Comparison of ENCODE assay signal across 1 cellular context in genomic region chr1:43321331-43321891, GRCh38.
TF ChIP-seq lines count a peak whose summit lies in the region.

No MANE protein-coding gene starts in this region.

TF ChIP-seq in HepG2, 621 proteins besides CTCF, POLR2A, EP300 and RAD21:
- no peak for TF ChIP-seq ZBTB20 (CRISPR knock-in tag; IDR thresholded peaks at IDR 0.05; ENCODE audit: borderline replicate concordance, low read depth)
- TF ChIP-seq PATZ1 (CRISPR knock-in tag; IDR thresholded peaks at IDR 0.05): peak; percentile 20; the same call in 1 of the 2 replicates
- peak; percentile 66; the same call in 1 of the 2 replicates for TF ChIP-seq TCF7 (IDR thresholded peaks at IDR 0.05; ENCODE audit: low read depth)
- TF ChIP-seq MXI1 (IDR thresholded peaks at IDR 0.05; ENCODE audit: borderline replicate concordance, low read depth, low read length): peak; percentile 18; the same call in 1 of the 3 replicates
- TF ChIP-seq E2F1 (CRISPR knock-in tag; IDR thresholded peaks at IDR 0.05): no peak
- TF ChIP-seq RXRA (CRISPR knock-in tag; IDR thresholded peaks at IDR 0.05): peak; percentile 50; the same call in 1 of the 2 replicates
- TF ChIP-seq NR2F6 (IDR thresholded peaks at IDR 0.05): peak; percentile 59; the same call in 1 of the 2 replicates
- peak; percentile 72; the same call in 1 of the 2 replicates for TF ChIP-seq NR2F6 (CRISPR knock-in tag; IDR thresholded peaks at IDR 0.05)
- TF ChIP-seq MYC (CRISPR knock-in tag; IDR thresholded peaks at IDR 0.05; ENCODE audit: borderline replicate concordance): 0 out of 2 replicates have a peak, but pooled peaks have one; percentile 20
- peak; percentile 78 for TF ChIP-seq CREB1 (IDR thresholded peaks at IDR 0.05)
- 0 out of 2 replicates have a peak, but pooled peaks have one; percentile 37 for TF ChIP-seq CREB1 (CRISPR knock-in tag; IDR thresholded peaks at IDR 0.05)
- TF ChIP-seq NR2F2 (IDR thresholded peaks at IDR 0.05; ENCODE audit: borderline replicate concordance, low read depth): 0 out of 2 replicates have a peak, but pooled peaks have one; percentile 49
- TF ChIP-seq NR2F1 (CRISPR knock-in tag; IDR thresholded peaks at IDR 0.05): peak; percentile 79 to 94
- 0 out of 2 replicates have a peak, but pooled peaks have one; percentile 15 for TF ChIP-seq BHLHE40 (IDR thresholded peaks at IDR 0.05; ENCODE audit: low read length)
- no peak for TF ChIP-seq HOXD1 (CRISPR knock-in tag; IDR thresholded peaks at IDR 0.05)
- TF ChIP-seq ZBTB39 (CRISPR knock-in tag; IDR thresholded peaks at IDR 0.05): no peak
- peak; percentile 42; the same call in 1 of the 2 replicates for TF ChIP-seq ZNF687 (CRISPR knock-in tag; IDR thresholded peaks at IDR 0.05)
- no peak for TF ChIP-seq USF2 (IDR thresholded peaks at IDR 0.05; ENCODE audit: low read depth, low read length)
- no peak for TF ChIP-seq USF2 (CRISPR knock-in tag; IDR thresholded peaks at IDR 0.05; ENCODE audit: borderline replicate concordance)
- peak; percentile 29 for TF ChIP-seq HNRNPLL (IDR thresholded peaks at IDR 0.05; ENCODE audit: low read depth, low read length, poor library complexity, severe bottlenecking)
- peak; percentile 52 for TF ChIP-seq RARA (CRISPR knock-in tag; IDR thresholded peaks at IDR 0.05)
- TF ChIP-seq FOSL2 (CRISPR knock-in tag; IDR thresholded peaks at IDR 0.05): peak; percentile 86
- TF ChIP-seq ZBTB33 (CRISPR knock-in tag; IDR thresholded peaks at IDR 0.05): peak; percentile 30; the same call in 1 of the 2 replicates
- TF ChIP-seq GMEB2 (CRISPR knock-in tag; IDR thresholded peaks at IDR 0.05; ENCODE audit: low read depth): no peak
- TF ChIP-seq ZNF605 (CRISPR knock-in tag; IDR thresholded peaks at IDR 0.05): no peak
- TF ChIP-seq ZBTB21 (CRISPR knock-in tag; IDR thresholded peaks at IDR 0.05): 0 out of 2 replicates have a peak, but pooled peaks have one; percentile 41
